Comparison of ENCODE assay signal across 1 cellular context in genomic region chr9:120776788-120777187, GRCh38.
TF ChIP-seq lines count a peak whose summit lies in the region.

No MANE protein-coding gene starts in this region.

TF ChIP-seq in K562, 482 proteins besides CTCF, POLR2A, EP300 and RAD21 (continued from another document):
- TF ChIP-seq ZBTB11 (CRISPR knock-in tag; IDR thresholded peaks at IDR 0.05) (no peak), MBD1 (CRISPR knock-in tag; IDR thresholded peaks at IDR 0.05) (no peak), ZC3H8 (IDR thresholded peaks at IDR 0.05) (no peak), ILF3 (IDR thresholded peaks at IDR 0.05; ENCODE audit: borderline replicate concordance) (no peak), CCAR2 (IDR thresholded peaks at IDR 0.05; ENCODE audit: low read depth, low read length) (no peak), DEAF1 (CRISPR knock-in tag; IDR thresholded peaks at IDR 0.05) (no peak), GATAD2A (IDR thresholded peaks at IDR 0.05) (no peak), ZZZ3 (IDR thresholded peaks at IDR 0.05) (no peak), SIRT6 (IDR thresholded peaks at IDR 0.05; ENCODE audit: low read depth, low read length) (no peak), MAZ (CRISPR knock-in tag; conservative IDR thresholded peaks at IDR 0.05 in 1 of 2, IDR thresholded peaks at IDR 0.05 in 1 of 2) (no peak), SMARCA5 (IDR thresholded peaks at IDR 0.05) (peak; percentile 77; the same call in 1 of the 2 replicates), ZNF444 (CRISPR knock-in tag; IDR thresholded peaks at IDR 0.05) (no peak), ZFP36 (IDR thresholded peaks at IDR 0.05; ENCODE audit: low read depth, low read length, partially characterized antibody) (peak; percentile 97), MCM3 (IDR thresholded peaks at IDR 0.05) (no peak), XRCC5 (IDR thresholded peaks at IDR 0.05; ENCODE audit: low read depth, low read length) (no peak), NR3C1 (CRISPR knock-in tag; IDR thresholded peaks at IDR 0.05) (no peak), PHF21A (IDR thresholded peaks at IDR 0.05; ENCODE audit: borderline replicate concordance, low read depth) (no peak), ATF1 (CRISPR knock-in tag; IDR thresholded peaks at IDR 0.05) (no peak), ATF1 (tag; IDR thresholded peaks at IDR 0.05) (no peak), RBM15 (IDR thresholded peaks at IDR 0.05; ENCODE audit: insufficient read depth, low read length) (no peak), HNRNPUL1 (IDR thresholded peaks at IDR 0.05; ENCODE audit: low read length) (no peak), BCOR (IDR thresholded peaks at IDR 0.05) (peak; percentile 63), EGR1 (conservative IDR thresholded peaks at IDR 0.05) (no peak), CHD2 (IDR thresholded peaks at IDR 0.05; ENCODE audit: low read depth, low read length) (no peak), ZNF696 (CRISPR knock-in tag; conservative IDR thresholded peaks at IDR 0.05) (no peak), STAT6 (CRISPR knock-in tag; IDR thresholded peaks at IDR 0.05) (no peak), KDM1A (IDR thresholded peaks at IDR 0.05) (peak in 1 of 2 experiments; percentile 44; a peak in 1 of 4 replicates), NEUROD1 (IDR thresholded peaks at IDR 0.05; ENCODE audit: borderline replicate concordance, low read depth, low read length, partially characterized antibody) (no peak), XRCC4 (IDR thresholded peaks at IDR 0.05; ENCODE audit: extremely low read depth, insufficient read depth, insufficient read length) (no peak), POLR2G (IDR thresholded peaks at IDR 0.05; ENCODE audit: low read depth, low read length) (no peak), RCOR1 (IDR thresholded peaks at IDR 0.05; ENCODE audit: borderline replicate concordance in 1 of 2, low read depth in 2 of 2, low read length in 2 of 2) (no peak), BMI1 (IDR thresholded peaks at IDR 0.05; ENCODE audit: low read length) (no peak), KAT2B (IDR thresholded peaks at IDR 0.05; ENCODE audit: low read depth, low read length) (no peak), L3MBTL2 (IDR thresholded peaks at IDR 0.05) (no peak), ESRRB (CRISPR knock-in tag; IDR thresholded peaks at IDR 0.05; ENCODE audit: borderline replicate concordance) (no peak), GTF3C2 (IDR thresholded peaks at IDR 0.05; ENCODE audit: borderline replicate concordance, extremely low read depth, insufficient read length) (no peak), RBM25 (IDR thresholded peaks at IDR 0.05; ENCODE audit: low read depth, low read length, severe bottlenecking) (peak; percentile 67), PTRF (tag; IDR thresholded peaks at IDR 0.05) (no peak), MITF (IDR thresholded peaks at IDR 0.05) (no peak), YY1 (IDR thresholded peaks at IDR 0.05; ENCODE audit: borderline replicate concordance in 1 of 3, control insufficient read depth in 1 of 3, extremely low read depth in 1 of 3, insufficient read depth in 3 of 3, insufficient read length in 1 of 3, insufficient replicate concordance in 2 of 3, low read depth in 1 of 3, low read length in 2 of 3) (no peak), ADNP (tag; IDR thresholded peaks at IDR 0.05) (peak; percentile 44; the same call in 1 of the 2 replicates), DDX20 (tag; IDR thresholded peaks at IDR 0.05; ENCODE audit: low read depth) (no peak), ZBTB33 (CRISPR knock-in tag; IDR thresholded peaks at IDR 0.05) (no peak), NR1H2 (CRISPR knock-in tag; IDR thresholded peaks at IDR 0.05) (no peak), RNF219 (CRISPR knock-in tag; IDR thresholded peaks at IDR 0.05) (no peak)
